In genomic region chr7:35909870-35910357, GRCh38 we compare ENCODE assay signal across 21 cellular contexts.
"Had no signal": no experiment of that assay in that cellular context is flagged by ENCODE, and none has a peak within 500 bp of the region (broad histone marks: within the 10 kb centered on the region; RNA-seq: fewer than 3 reads in every experiment).

No MANE protein-coding gene starts in this region.

- H3K27me3 Mint-ChIP-seq: activated naive CD8-positive, alpha-beta T cell treated with anti-CD3 and anti-CD28 coated beads for 36 hours; naive thymus-derived CD4-positive, alpha-beta T cell; progenitor cell of endocrine pancreas; stimulated activated memory B cell treated with anti-CD40 and anti-IgM and Interleukin-4, amounts not matched to agents 10 μg/mL and 1 μg/mL and 100 μg/mL, for 72 hours; T-helper 17 cell had no signal

- H3K9me3 Mint-ChIP-seq: immature natural killer cell had no signal

- ATAC-seq: foreskin keratinocyte; left colon; naive thymus-derived CD4-positive, alpha-beta T cell; right lobe of liver; stimulated activated memory B cell treated with anti-CD40 and anti-IgM and Interleukin-4, amounts not matched to agents 10 μg/mL and 1 μg/mL and 100 μg/mL, for 72 hours; T-helper 17 cell had no signal

- H3K9me3 ChIP-seq: right lobe of liver, spleen, transverse colon had no signal

- H3K27ac ChIP-seq: cardiac muscle cell, foreskin keratinocyte, right lobe of liver, spleen, transverse colon had no signal

- H3K4me3 Mint-ChIP-seq: activated naive CD8-positive, alpha-beta T cell treated with anti-CD3 and anti-CD28 coated beads for 36 hours; immature natural killer cell; naive thymus-derived CD4-positive, alpha-beta T cell; stimulated activated memory B cell treated with anti-CD40 and anti-IgM and Interleukin-4, amounts not matched to agents 10 μg/mL and 1 μg/mL and 100 μg/mL, for 72 hours; T-helper 17 cell had no signal

- DNase-seq: activated CD4-positive, alpha-beta T cell treated with anti-CD3 and anti-CD28 coated beads, Interleukin-2, amount 50 U/mL, for 4 hours; activated CD4-positive, CD25-positive, alpha-beta regulatory T cell; activated gamma-delta T cell treated with Interleukin-2 at 50 U/mL for 16 hours; activated naive CD8-positive, alpha-beta T cell treated with anti-CD3 and anti-CD28 coated beads for 36 hours; activated T-cell treated with anti-CD3 and anti-CD28 coated beads, Interleukin-2, amount 50 U/mL, for 48 hours; aorta; erythroblast; foreskin keratinocyte; immature natural killer cell; left colon; naive thymus-derived CD4-positive, alpha-beta T cell; right lobe of liver; spleen; stimulated activated CD4-positive, alpha-beta T cell treated with anti-CD3 and anti-CD28 coated beads, Interleukin-1b, Interleukin-23, amount 100 ng/mL, for 48 hours; T-helper 17 cell; transverse colon had no signal

- H3K27me3 ChIP-seq: cardiac muscle cell, foreskin keratinocyte, right lobe of liver, spleen, transverse colon had no signal

- H3K4me1 ChIP-seq: right lobe of liver, transverse colon had no signal

- FAIRE-seq: TTC549 had no signal

- H3K27ac Mint-ChIP-seq: activated naive CD8-positive, alpha-beta T cell treated with anti-CD3 and anti-CD28 coated beads for 36 hours; progenitor cell of endocrine pancreas; stimulated activated memory B cell treated with anti-CD40 and anti-IgM and Interleukin-4, amounts not matched to agents 10 μg/mL and 1 μg/mL and 100 μg/mL, for 72 hours; T-helper 17 cell had no signal

- H3K4me3 ChIP-seq: cardiac muscle cell, lung, right lobe of liver, spleen, transverse colon had no signal
